Comparison of ENCODE assay signal across 29 cellular contexts in genomic region chr5:173761182-173761521, GRCh38.
DNase-seq lines count a peak whose midpoint lies in the region; ATAC-seq, FAIRE-seq and TF ChIP-seq lines count a peak whose summit lies in the region.
"Had no signal": no experiment of that assay in that cellular context is flagged by ENCODE, and none has a peak within 500 bp of the region (broad histone marks: within the 10 kb centered on the region; RNA-seq: fewer than 3 reads in every experiment).

No MANE protein-coding gene starts in this region.

- H3K9me3 ChIP-seq in BLaER1 treated with 17β-estradiol and CSF1 and Interleukin-3, amounts not matched to agents 10 nM and 100 nM (replicated peaks in 1 of 11), result no peaks in the 10 kb centered on the region
- no peaks in the 10 kb centered on the region for H3K9me3 ChIP-seq in astrocyte (ENCODE audit: insufficient read depth, low read depth, low read length)
- H3K9me3 ChIP-seq in endodermal cell (ENCODE audit: control insufficient read depth, low read length), result no peaks in the 10 kb centered on the region
- H3K9me3 ChIP-seq: MG63 had no signal

- WGBS in endodermal cell (ENCODE audit: insufficient coverage in 1 of 2, insufficient read length in 1 of 2), 2 experiments, result 68 to 83% methylated on average over 4 of the region's 4 CpGs

- H3K36me3 Mint-ChIP-seq in astrocyte (ENCODE audit: low read depth, unreplicated experiment), result no peaks in the 10 kb centered on the region
- no peaks in the 10 kb centered on the region for H3K36me3 Mint-ChIP-seq in neural crest cell (ENCODE audit: low read depth)
- no peaks in the 10 kb centered on the region for H3K36me3 Mint-ChIP-seq in stimulated activated memory B cell treated with anti-CD40 and anti-IgM and Interleukin-4, amounts not matched to agents 10 μg/mL and 1 μg/mL and 100 μg/mL, for 72 hours
- H3K36me3 Mint-ChIP-seq in endodermal cell (ENCODE audit: low read depth), result no peaks in the 10 kb centered on the region

- no peak overlapping the region for H3K4me3 ChIP-seq in BLaER1 treated with 17β-estradiol and CSF1 and Interleukin-3, amounts not matched to agents 10 nM and 100 nM
- H3K4me3 ChIP-seq in astrocyte (ENCODE audit: insufficient read depth, low read depth, low read length), result no peak overlapping the region
- H3K4me3 ChIP-seq in endodermal cell (ENCODE audit: low read length), result no peak overlapping the region
- H3K4me3 ChIP-seq: MG63, SK-N-MC had no signal

- no peak overlapping the region for H3K4me3 Mint-ChIP-seq in astrocyte (ENCODE audit: unreplicated experiment)
- H3K4me3 Mint-ChIP-seq in neural crest cell, result no peak overlapping the region
- no peak overlapping the region for H3K4me3 Mint-ChIP-seq in stimulated activated memory B cell treated with anti-CD40 and anti-IgM and Interleukin-4, amounts not matched to agents 10 μg/mL and 1 μg/mL and 100 μg/mL, for 72 hours
- H3K4me3 Mint-ChIP-seq in endodermal cell, result no peak overlapping the region

- H3K27me3 ChIP-seq in BLaER1 treated with 17β-estradiol and CSF1 and Interleukin-3, amounts not matched to agents 10 nM and 100 nM, result no peaks in the 10 kb centered on the region
- peaks cover 4% of the 10 kb centered on the region for H3K27me3 ChIP-seq in astrocyte (ENCODE audit: insufficient read depth, low read length)
- no peaks in the 10 kb centered on the region for H3K27me3 ChIP-seq in endodermal cell (ENCODE audit: control insufficient read depth, insufficient read depth, low read length, poor library complexity, severe bottlenecking)
- H3K27me3 ChIP-seq: MG63 had no signal

- H3K27ac ChIP-seq in BLaER1 treated with 17β-estradiol and CSF1 and Interleukin-3, amounts not matched to agents 10 nM and 100 nM, result no peak overlapping the region
- H3K27ac ChIP-seq in astrocyte (ENCODE audit: low read depth, low read length) (no peak overlapping the region), endodermal cell (ENCODE audit: low read depth, low read length) (no peak overlapping the region)
- H3K27ac ChIP-seq: C4-2B, SK-N-MC had no signal

- H3K4me2 ChIP-seq in BLaER1 treated with 17β-estradiol and CSF1 and Interleukin-3, amounts not matched to agents 10 nM and 100 nM, result peak overlapping the region in 9 of 11 experiments; percentile 62 to 77 (median 72); a peak in 18 of 22 replicates
- H3K4me2 ChIP-seq in astrocyte (ENCODE audit: low read length), result no peak overlapping the region

- H3K27me3 Mint-ChIP-seq in astrocyte (ENCODE audit: low read depth, unreplicated experiment), result peaks cover 7% of the 10 kb centered on the region
- H3K27me3 Mint-ChIP-seq in neural crest cell (ENCODE audit: low read depth), result no peaks in the 10 kb centered on the region
- H3K27me3 Mint-ChIP-seq in stimulated activated memory B cell treated with anti-CD40 and anti-IgM and Interleukin-4, amounts not matched to agents 10 μg/mL and 1 μg/mL and 100 μg/mL, for 72 hours, result peaks cover 23% of the 10 kb centered on the region
- peaks cover 7% of the 10 kb centered on the region for H3K27me3 Mint-ChIP-seq in endodermal cell (ENCODE audit: insufficient read depth)

- no peaks in the 10 kb centered on the region for H4K20me1 ChIP-seq in BLaER1 treated with 17β-estradiol and CSF1 and Interleukin-3, amounts not matched to agents 10 nM and 100 nM
- no peaks in the 10 kb centered on the region for H4K20me1 ChIP-seq in astrocyte (ENCODE audit: insufficient read depth, low read length)

- H3K9ac ChIP-seq in BLaER1 treated with 17β-estradiol and CSF1 and Interleukin-3, amounts not matched to agents 10 nM and 100 nM, result peak overlapping the region in 1 of 11 experiments; percentile 12; a peak in 1 of 22 replicates
- no peak overlapping the region for H3K9ac ChIP-seq in astrocyte (ENCODE audit: low read length)
- no peak overlapping the region for H3K9ac ChIP-seq in endodermal cell (ENCODE audit: extremely low read depth, low read length, poor library complexity, severe bottlenecking)

- no peak for ATAC-seq in stimulated activated memory B cell treated with anti-CD40 and anti-IgM and Interleukin-4, amounts not matched to agents 10 μg/mL and 1 μg/mL and 100 μg/mL, for 72 hours

- H3K27ac Mint-ChIP-seq in astrocyte (ENCODE audit: unreplicated experiment) (peak overlapping the region; percentile 21), neural crest cell (ENCODE audit: unreplicated experiment) (peak overlapping the region; percentile 57), endodermal cell (no peak overlapping the region)
- H3K27ac Mint-ChIP-seq in stimulated activated memory B cell treated with anti-CD40 and anti-IgM and Interleukin-4, amounts not matched to agents 10 μg/mL and 1 μg/mL and 100 μg/mL, for 72 hours, result peak overlapping the region; percentile 30

- no peaks in the 10 kb centered on the region for H3K36me3 ChIP-seq in BLaER1 treated with 17β-estradiol and CSF1 and Interleukin-3, amounts not matched to agents 10 nM and 100 nM
- no peaks in the 10 kb centered on the region for H3K36me3 ChIP-seq in astrocyte (ENCODE audit: insufficient read depth, low read length)
- no peaks in the 10 kb centered on the region for H3K36me3 ChIP-seq in endodermal cell (ENCODE audit: control insufficient read depth, insufficient read depth, low read length)
- H3K36me3 ChIP-seq: MG63 had no signal

- peaks cover 32 to 54% (median 44%) of the 10 kb centered on the region in 10 experiments for H3K4me1 ChIP-seq in BLaER1 treated with 17β-estradiol and CSF1 and Interleukin-3, amounts not matched to agents 10 nM and 100 nM
- H3K4me1 ChIP-seq in astrocyte (ENCODE audit: insufficient read depth, low read length) (peaks cover 19% of the 10 kb centered on the region), endodermal cell (ENCODE audit: control insufficient read depth, insufficient read depth, low read length) (peaks cover 3% of the 10 kb centered on the region)

- H3K4me1 Mint-ChIP-seq in astrocyte (ENCODE audit: low read depth, unreplicated experiment), result peaks cover 26% of the 10 kb centered on the region
- peaks cover 18% of the 10 kb centered on the region for H3K4me1 Mint-ChIP-seq in neural crest cell
- H3K4me1 Mint-ChIP-seq in stimulated activated memory B cell treated with anti-CD40 and anti-IgM and Interleukin-4, amounts not matched to agents 10 μg/mL and 1 μg/mL and 100 μg/mL, for 72 hours, result peaks cover 27% of the 10 kb centered on the region
- peaks cover 22% of the 10 kb centered on the region for H3K4me1 Mint-ChIP-seq in endodermal cell

- DNase-seq in astrocyte (ENCODE audit: low read depth) (no peak), neural crest cell (ENCODE audit: low read depth, low spot score) (no peak), NOMO-1 (lab: John Stamatoyannopoulos, UW; ENCODE audit: unreplicated experiment in 2 of 2) (no peak), endodermal cell (no peak)
- DNase-seq in stimulated activated CD4-positive, alpha-beta T cell treated with anti-CD3 and anti-CD28 coated beads, Interleukin-1b, Interleukin-23, amount 100 ng/mL, for 48 hours, result no peak
- DNase-seq: AML-193; Calu3; DMS153; DND-41; H7; KBM-7; MG63; NCI-H1105 treated with DMSO at 0.1 percent for 48 hours; NCI-H1694; NCI-H2029 treated with DMSO at 0.1 percent for 48 hours; NCI-H446 treated with DMSO at 0.1 percent for 48 hours; NCI-H526; NCI-H82; NK-92 treated with Interleukin-12 subunit alpha and Interleukin-12 subunit beta, amount 100 ng/mL, for 24 hours; SHP77 treated with DMSO at 0.1 percent for 48 hours; SW 1271 had no signal

- FAIRE-seq in astrocyte (lab: Jason Lieb, UNC), result no peak
- FAIRE-seq: A204.1, GM12892, GM19239, HTR-8/SVneo had no signal

- TF ChIP-seq CTCF in astrocyte (IDR thresholded peaks at IDR 0.05; ENCODE audit: insufficient read depth, low read depth, low read length) (no peak), neural crest cell (conservative IDR thresholded peaks at IDR 0.05) (no peak), endodermal cell (conservative IDR thresholded peaks at IDR 0.05) (no peak)

- H3K9me3 Mint-ChIP-seq in astrocyte (ENCODE audit: unreplicated experiment) (peaks cover 2% of the 10 kb centered on the region), neural crest cell (no peaks in the 10 kb centered on the region), endodermal cell (no peaks in the 10 kb centered on the region)
- no peaks in the 10 kb centered on the region for H3K9me3 Mint-ChIP-seq in stimulated activated memory B cell treated with anti-CD40 and anti-IgM and Interleukin-4, amounts not matched to agents 10 μg/mL and 1 μg/mL and 100 μg/mL, for 72 hours

- H2AFZ ChIP-seq in astrocyte (ENCODE audit: low read depth, low read length), result no peak overlapping the region

- no peaks in the 10 kb centered on the region for H3K79me2 ChIP-seq in astrocyte (ENCODE audit: insufficient read depth, low read length)
